1 cellular context compared by ENCODE assay signal in the genomic region with DNA sequence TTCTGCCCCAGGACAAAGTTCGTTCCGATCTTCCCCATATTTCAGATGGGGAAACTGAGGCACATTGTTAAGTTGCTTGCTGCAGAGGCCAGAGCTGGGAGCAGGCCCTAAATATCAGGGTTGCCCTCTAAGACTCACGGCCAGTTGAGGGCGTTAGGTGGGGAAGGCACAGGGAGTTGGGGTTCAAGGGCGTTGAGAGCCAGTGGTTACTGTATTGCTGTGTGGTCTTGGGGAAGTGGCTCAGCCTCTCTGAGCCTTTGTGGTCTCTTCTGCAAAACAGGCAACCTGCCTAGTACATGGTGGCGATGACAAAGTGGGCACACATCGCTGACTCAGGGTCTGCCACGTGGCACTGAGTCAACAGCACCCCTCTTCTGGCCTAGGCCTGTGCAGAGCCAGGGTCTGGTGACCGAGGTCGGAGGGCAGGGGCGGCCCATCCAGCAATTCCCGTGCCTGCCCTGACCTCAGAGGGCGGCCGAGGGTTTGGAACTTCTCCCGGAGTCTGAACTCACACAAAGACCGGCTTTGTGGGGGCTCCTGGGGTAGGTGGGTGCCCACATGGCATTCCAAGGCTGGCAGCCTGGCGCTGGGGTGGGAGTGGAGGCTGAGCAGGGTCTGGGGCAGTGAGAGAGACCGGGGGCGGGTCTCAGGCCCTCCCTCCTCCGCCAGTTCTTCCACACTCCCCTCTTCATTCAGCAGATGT.
TF ChIP-seq lines count a peak whose summit lies in the region.

No MANE protein-coding gene starts in this region.

TF ChIP-seq in K562, 482 proteins besides CTCF, POLR2A, EP300 and RAD21 (continued from another document):
- TF ChIP-seq, protein P1, sequence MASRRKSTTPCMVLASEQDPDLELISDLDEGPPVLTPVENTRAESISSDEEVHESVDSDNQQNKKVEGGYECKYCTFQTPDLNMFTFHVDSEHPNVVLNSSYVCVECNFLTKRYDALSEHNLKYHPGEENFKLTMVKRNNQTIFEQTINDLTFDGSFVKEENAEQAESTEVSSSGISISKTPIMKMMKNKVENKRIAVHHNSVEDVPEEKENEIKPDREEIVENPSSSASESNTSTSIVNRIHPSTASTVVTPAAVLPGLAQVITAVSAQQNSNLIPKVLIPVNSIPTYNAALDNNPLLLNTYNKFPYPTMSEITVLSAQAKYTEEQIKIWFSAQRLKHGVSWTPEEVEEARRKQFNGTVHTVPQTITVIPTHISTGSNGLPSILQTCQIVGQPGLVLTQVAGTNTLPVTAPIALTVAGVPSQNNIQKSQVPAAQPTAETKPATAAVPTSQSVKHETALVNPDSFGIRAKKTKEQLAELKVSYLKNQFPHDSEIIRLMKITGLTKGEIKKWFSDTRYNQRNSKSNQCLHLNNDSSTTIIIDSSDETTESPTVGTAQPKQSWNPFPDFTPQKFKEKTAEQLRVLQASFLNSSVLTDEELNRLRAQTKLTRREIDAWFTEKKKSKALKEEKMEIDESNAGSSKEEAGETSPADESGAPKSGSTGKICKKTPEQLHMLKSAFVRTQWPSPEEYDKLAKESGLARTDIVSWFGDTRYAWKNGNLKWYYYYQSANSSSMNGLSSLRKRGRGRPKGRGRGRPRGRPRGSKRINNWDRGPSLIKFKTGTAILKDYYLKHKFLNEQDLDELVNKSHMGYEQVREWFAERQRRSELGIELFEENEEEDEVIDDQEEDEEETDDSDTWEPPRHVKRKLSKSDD (conservative IDR thresholded peaks at IDR 0.05; ENCODE audit: low read length) = no peak
- no peak for TF ChIP-seq PRPF4 (IDR thresholded peaks at IDR 0.05; ENCODE audit: insufficient read depth, low read depth, low read length, poor library complexity, severe bottlenecking)
- TF ChIP-seq CBX1 (IDR thresholded peaks at IDR 0.05; ENCODE audit: low read depth) = peak; percentile 69; the same call in 1 of the 2 replicates
- no peak for TF ChIP-seq L3MBTL2 (IDR thresholded peaks at IDR 0.05)
- no peak for TF ChIP-seq DACH1 (IDR thresholded peaks at IDR 0.05; ENCODE audit: partially characterized antibody)
- no peak for TF ChIP-seq ZNF431 (CRISPR knock-in tag; IDR thresholded peaks at IDR 0.05)
- no peak for TF ChIP-seq ZFX (CRISPR knock-in tag; IDR thresholded peaks at IDR 0.05)
- no peak for TF ChIP-seq POLR3A (IDR thresholded peaks at IDR 0.05; ENCODE audit: borderline replicate concordance, extremely low read depth, insufficient read depth, insufficient read length)
- TF ChIP-seq, protein P2, sequence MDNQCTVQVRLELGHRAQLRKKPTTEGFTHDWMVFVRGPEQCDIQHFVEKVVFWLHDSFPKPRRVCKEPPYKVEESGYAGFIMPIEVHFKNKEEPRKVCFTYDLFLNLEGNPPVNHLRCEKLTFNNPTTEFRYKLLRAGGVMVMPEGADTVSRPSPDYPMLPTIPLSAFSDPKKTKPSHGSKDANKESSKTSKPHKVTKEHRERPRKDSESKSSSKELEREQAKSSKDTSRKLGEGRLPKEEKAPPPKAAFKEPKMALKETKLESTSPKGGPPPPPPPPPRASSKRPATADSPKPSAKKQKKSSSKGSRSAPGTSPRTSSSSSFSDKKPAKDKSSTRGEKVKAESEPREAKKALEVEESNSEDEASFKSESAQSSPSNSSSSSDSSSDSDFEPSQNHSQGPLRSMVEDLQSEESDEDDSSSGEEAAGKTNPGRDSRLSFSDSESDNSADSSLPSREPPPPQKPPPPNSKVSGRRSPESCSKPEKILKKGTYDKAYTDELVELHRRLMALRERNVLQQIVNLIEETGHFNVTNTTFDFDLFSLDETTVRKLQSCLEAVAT (IDR thresholded peaks at IDR 0.05) = no peak
- TF ChIP-seq, protein P3, sequence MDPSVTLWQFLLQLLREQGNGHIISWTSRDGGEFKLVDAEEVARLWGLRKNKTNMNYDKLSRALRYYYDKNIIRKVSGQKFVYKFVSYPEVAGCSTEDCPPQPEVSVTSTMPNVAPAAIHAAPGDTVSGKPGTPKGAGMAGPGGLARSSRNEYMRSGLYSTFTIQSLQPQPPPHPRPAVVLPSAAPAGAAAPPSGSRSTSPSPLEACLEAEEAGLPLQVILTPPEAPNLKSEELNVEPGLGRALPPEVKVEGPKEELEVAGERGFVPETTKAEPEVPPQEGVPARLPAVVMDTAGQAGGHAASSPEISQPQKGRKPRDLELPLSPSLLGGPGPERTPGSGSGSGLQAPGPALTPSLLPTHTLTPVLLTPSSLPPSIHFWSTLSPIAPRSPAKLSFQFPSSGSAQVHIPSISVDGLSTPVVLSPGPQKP (CRISPR knock-in tag; IDR thresholded peaks at IDR 0.05) = no peak
- no peak for TF ChIP-seq MAZ (CRISPR knock-in tag; conservative IDR thresholded peaks at IDR 0.05 in 1 of 2, IDR thresholded peaks at IDR 0.05 in 1 of 2)
- no peak for TF ChIP-seq CEBPG (CRISPR knock-in tag; IDR thresholded peaks at IDR 0.05)
- no peak for TF ChIP-seq CEBPG (tag; conservative IDR thresholded peaks at IDR 0.05 in 1 of 2, IDR thresholded peaks at IDR 0.05 in 1 of 2)
- no peak for TF ChIP-seq SNIP1 (IDR thresholded peaks at IDR 0.05; ENCODE audit: low read depth)
- TF ChIP-seq ESRRA (IDR thresholded peaks at IDR 0.05; ENCODE audit: borderline replicate concordance, low read depth) = 0 out of 2 replicates have a peak, but pooled peaks have one; percentile 21
- no peak for TF ChIP-seq MTA1 (IDR thresholded peaks at IDR 0.05; ENCODE audit: borderline replicate concordance)
